13 cellular contexts compared by ENCODE assay signal in genomic region chr5:135993894-135994514, GRCh38. TPM values are rescaled to one million over a fixed set of nuclear protein-coding genes. Genes with fewer than 3 reads are reported as not detected.
DNase-seq lines count a peak whose midpoint lies in the region; ATAC-seq and TF ChIP-seq lines count a peak whose summit lies in the region.
"Had no signal": no experiment of that assay in that cellular context is flagged by ENCODE, and none has a peak within 500 bp of the region (broad histone marks: within the 10 kb centered on the region; RNA-seq: fewer than 3 reads in every experiment).

No MANE protein-coding gene starts in this region.

- POLR2A ChIA-PET in AG04450 (lab: Yijun Ruan, JAX), result interaction anchor here (0.6 to 2.4 kb wide), 7 partner anchors 10 to 64 kb away, joined by 3 to 27 read pairs (median 6); partner anchors contain the start of gene TGFBI

- peaks cover 0 to 18% of the 10 kb centered on the region in 2 donors for H3K4me1 ChIP-seq in muscle layer of duodenum (ENCODE audit: control insufficient read depth in 1 of 2, insufficient read depth in 2 of 2, low read length in 2 of 2)

- CTCF ChIA-PET in AG04450 (lab: Charles Lee), result interaction anchor here (0.9 to 1.8 kb wide), 4 partner anchors 16 to 88 kb away, joined by 4 to 8 read pairs (median 5); no protein-coding TSS in a partner anchor

- ATAC-seq in GM19351 (IDR thresholded peaks at IDR 0.05; ENCODE audit: unreplicated experiment) (no peak), HG03280 (IDR thresholded peaks at IDR 0.05; ENCODE audit: unreplicated experiment) (no peak)
- ATAC-seq: activated CD4-positive, CD25-positive, alpha-beta regulatory T cell treated with anti-CD3 and anti-CD28 coated beads, Interleukin-2, amount 50 U/mL, for 24 hours; left lobe of liver; stimulated activated naive CD8-positive, alpha-beta T cell treated with anti-CD3 and anti-CD28 coated beads, Interleukin-15, Interleukin-2, amounts not matched to agents 100 U/mL and 50 U/mL, for 24 hours had no signal

- H3K9me3 ChIP-seq in AG04450 (ENCODE audit: control insufficient read depth, insufficient read depth, low read length), result no peaks in the 10 kb centered on the region; the same call in 1 of the 2 replicates
- peaks cover 5% of the 10 kb centered on the region for H3K9me3 ChIP-seq in MG63
- H3K9me3 ChIP-seq in muscle layer of duodenum (ENCODE audit: control insufficient read depth in 1 of 2, low read length in 2 of 2), result no peaks in the 10 kb centered on the region

- H3K36me3 ChIP-seq in MG63, result no peaks in the 10 kb centered on the region
- peaks cover 0 to 4% of the 10 kb centered on the region in 2 donors for H3K36me3 ChIP-seq in muscle layer of duodenum (ENCODE audit: control insufficient read depth in 1 of 2, insufficient read depth in 2 of 2, low read length in 2 of 2)

- H3K27ac ChIP-seq in AG04450 (ENCODE audit: low read depth, low read length) (peak overlapping the region; percentile 97), muscle layer of duodenum (ENCODE audit: low read length) (peak overlapping the region; percentile 7)

- DNase-seq in AG04450 (ENCODE audit: low read depth, low spot score), result peak; percentile 84
- DNase-seq in MG63, result peak; percentile 74
- DNase-seq in dermis blood vessel endothelial cell, result peak; percentile 67
- DNase-seq in KBM-7, result no peak
- no peak for DNase-seq in GF-D8 (lab: John Stamatoyannopoulos, UW)
- DNase-seq: activated effector memory CD4-positive, alpha-beta T cell treated with anti-CD3 and anti-CD28 coated beads, Interleukin-2, amount 50 U/mL, for 16 hours; stimulated activated naive CD8-positive, alpha-beta T cell treated with anti-CD3 and anti-CD28 coated beads, Interleukin-15, Interleukin-2, amounts not matched to agents 100 U/mL and 50 U/mL, for 24 hours had no signal

- no peaks in the 10 kb centered on the region for H3K27me3 ChIP-seq in AG04450 (ENCODE audit: control insufficient read depth, insufficient read depth, low read length)
- H3K27me3 ChIP-seq in MG63, result no peaks in the 10 kb centered on the region
- H3K27me3 ChIP-seq in muscle layer of duodenum (ENCODE audit: low read depth, low read length), result no peaks in the 10 kb centered on the region

- TF ChIP-seq CTCF in AG04450 (IDR thresholded peaks at IDR 0.05; ENCODE audit: low read depth, low read length), result no peak

- H3K4me3 ChIP-seq in AG04450 (ENCODE audit: low read depth, low read length) (0 out of 2 replicates have a peak overlapping the region, but pooled peaks have one; percentile 7), MG63 (no peak overlapping the region), muscle layer of duodenum (ENCODE audit: low read depth in 1 of 2, low read length in 2 of 2) (no peak overlapping the region)

- in situ Hi-C loops in KBM-7 (cut with MboI; ENCODE audit: low pct_unique_long_range_greater_than_20kb, low sequenced_read_pairs), result no loop called here

RNA-seq across cellular contexts. Expression of gene TGFBI, which starts 34.8 kb away (rescaled TPM):
- polyA plus RNA-seq in AG04450 (2011; rRNA removed), result 2,219 and 2,576 TPM in 2 replicates
- polyA minus RNA-seq in AG04450 (2011; rRNA and poly(A)+ RNA removed), result 1,062 and 1,253 TPM in 2 replicates
- total RNA-seq in MG63 (2014; rRNA removed; shearing (Covaris generic); ENCODE audit: low replicate concordance), result 2,057 and 2,194 TPM in 2 replicates
- total RNA-seq in dermis blood vessel endothelial cell, result 3.9 and 9.5 TPM in 2 replicates

RNA-seq across cellular contexts. Expression of gene LECT2, which starts 39.2 kb away (rescaled TPM):
- not detected in 2 replicates for polyA plus RNA-seq in AG04450 (2011; rRNA removed)
- polyA minus RNA-seq in AG04450 (2011; rRNA and poly(A)+ RNA removed), result not detected in 2 replicates
- not detected in 2 replicates for total RNA-seq in MG63 (2014; rRNA removed; shearing (Covaris generic); ENCODE audit: low replicate concordance)
- not detected in 2 replicates for total RNA-seq in dermis blood vessel endothelial cell
- polyA plus RNA-seq: CD14-positive monocyte had no signal

Comparison
In these comparisons a context has a peak if more than half of its experiments do, and no peak if none do; other contexts are left out.
1. DNase-seq: peak in AG04450 (single experiment), MG63 (single experiment) and dermis blood vessel endothelial cell (single experiment); none in KBM-7 (single experiment) and GF-D8 (single experiment).
2. RNA of gene TGFBI, which starts 34.8 kb away (total RNA-seq): 2,057 to 2,194 TPM in MG63; 3.9 to 9.5 TPM in dermis blood vessel endothelial cell; every median in the first group is over 100 times any median in the second.